ENCODE assay signal across 11 cellular contexts in the genomic region with DNA sequence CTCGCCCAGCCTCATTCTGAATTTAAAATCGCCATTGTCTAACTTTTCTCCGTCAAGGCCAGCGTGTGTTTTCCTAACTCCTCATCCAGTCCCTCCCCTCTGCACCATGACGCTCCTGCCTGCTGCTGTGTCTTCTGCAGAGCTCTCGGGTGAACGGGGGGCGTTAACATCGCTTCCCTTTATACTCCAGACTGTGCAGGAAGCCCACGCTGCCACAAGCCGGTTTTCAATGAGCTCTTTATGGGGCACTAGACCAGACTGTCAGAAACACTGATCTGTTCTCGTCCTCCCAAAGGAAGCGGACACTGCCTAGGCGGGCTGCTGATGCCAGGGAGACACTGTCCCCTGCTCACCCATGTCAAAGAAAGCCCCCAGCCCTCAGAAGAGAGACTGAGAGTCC. TPM values are rescaled to one million over a fixed set of nuclear protein-coding genes. Genes with fewer than 3 reads are reported as not detected.
A peak's percentile ranks its signal among the peaks of the same experiment; 100 is the strongest.
DNase-seq lines count a peak whose midpoint lies in the region; ATAC-seq and TF ChIP-seq lines count a peak whose summit lies in the region.
"Had no signal": no experiment of that assay in that cellular context is flagged by ENCODE, and none has a peak within 500 bp of the region (broad histone marks: within the 10 kb centered on the region; RNA-seq: fewer than 3 reads in every experiment).

No MANE protein-coding gene starts in this region.

- H3K27ac ChIP-seq in DND-41 (ENCODE audit: low read length) (no peak overlapping the region), mesenchymal stem cell (ENCODE audit: low read length, poor library complexity, severe bottlenecking) (no peak overlapping the region), osteoblast (ENCODE audit: low read depth, low read length) (no peak overlapping the region)
- H3K27ac ChIP-seq: tibial artery had no signal

- ATAC-seq in DND-41 (ENCODE audit: insufficient read depth, low read depth) (peak; percentile 67; the same call in 1 of the 3 replicates), HG02973 (IDR thresholded peaks at IDR 0.05; ENCODE audit: unreplicated experiment) (peak; percentile 3)

- H3K4me1 ChIP-seq in DND-41 (ENCODE audit: insufficient read depth, low read length) = no peaks in the 10 kb centered on the region
- peaks cover 10% of the 10 kb centered on the region for H3K4me1 ChIP-seq in mesenchymal stem cell (ENCODE audit: control insufficient read depth, insufficient read depth, low read depth, low read length)
- H3K4me1 ChIP-seq in osteoblast (ENCODE audit: insufficient read depth, low read length) = peaks cover 3% of the 10 kb centered on the region
- H3K4me1 ChIP-seq: tibial artery had no signal

- H3K4me3 ChIP-seq in DND-41 (ENCODE audit: low read depth in 1 of 2, low read length in 2 of 2) (no peak overlapping the region), mesenchymal stem cell (ENCODE audit: insufficient read depth in 1 of 2, low read depth in 1 of 2, low read length in 2 of 2) (no peak overlapping the region), osteoblast (ENCODE audit: insufficient read depth, low read length) (no peak overlapping the region)
- H3K4me3 ChIP-seq: tibial artery had no signal

- H3K9me3 ChIP-seq in DND-41 (ENCODE audit: insufficient read depth, low read length, severe bottlenecking) = no peaks in the 10 kb centered on the region
- H3K9me3 ChIP-seq in mesenchymal stem cell (ENCODE audit: control insufficient read depth, low read length) = no peaks in the 10 kb centered on the region
- no peaks in the 10 kb centered on the region for H3K9me3 ChIP-seq in osteoblast (ENCODE audit: low read depth, low read length)
- H3K9me3 ChIP-seq: tibial artery had no signal

- 75% methylated on average over 14 of the region's 14 CpGs for WGBS in mesenchymal stem cell

- no peak overlapping the region for H2BK15ac ChIP-seq in mesenchymal stem cell (ENCODE audit: low read depth, poor library complexity, severe bottlenecking)

- H3K9ac ChIP-seq in DND-41 (ENCODE audit: low read depth, low read length) (no peak overlapping the region), mesenchymal stem cell (ENCODE audit: low read length) (no peak overlapping the region)

- H3K36me3 ChIP-seq in DND-41 (ENCODE audit: insufficient read depth, low read length) (no peaks in the 10 kb centered on the region), mesenchymal stem cell (ENCODE audit: control insufficient read depth in 1 of 2, insufficient read depth in 2 of 2, low read depth in 1 of 2, low read length in 2 of 2) (peaks cover 0 to 58% of the 10 kb centered on the region in 2 experiments), osteoblast (ENCODE audit: insufficient read depth, low read length) (no peaks in the 10 kb centered on the region)

- H3K27me3 ChIP-seq in DND-41 (ENCODE audit: insufficient read depth, low read length, poor library complexity) (no peaks in the 10 kb centered on the region), mesenchymal stem cell (ENCODE audit: control insufficient read depth in 1 of 2, insufficient read depth in 1 of 2, low read length in 2 of 2) (peaks cover 0 to 12% of the 10 kb centered on the region in 2 experiments), osteoblast (ENCODE audit: insufficient read depth, low read length) (no peaks in the 10 kb centered on the region)
- H3K27me3 ChIP-seq: tibial artery had no signal

- DNase-seq in DND-41 = no peak
- DNase-seq in SK-MEL-5 (ENCODE audit: low read depth, low spot score) = peak; percentile 62
- DNase-seq in mesenchymal stem cell = no peak
- no peak for DNase-seq in NCI-H748 (lab: John Stamatoyannopoulos, UW; ENCODE audit: unreplicated experiment)
- no peak for DNase-seq in activated naive CD4-positive, alpha-beta T cell (lab: John Stamatoyannopoulos, UW)
- DNase-seq in osteoblast (ENCODE audit: insufficient read length, low spot score, missing footprints) = no peak
- no peak for DNase-seq in SKM-1 treated with dmso at 0.1 percent for 144 hours (lab: John Stamatoyannopoulos, UW; ENCODE audit: unreplicated experiment)
- DNase-seq: activated gamma-delta T cell, tibial artery had no signal

- H2BK12ac ChIP-seq in mesenchymal stem cell (ENCODE audit: low read length in 2 of 2) = peak overlapping the region in 1 of 2 experiments; percentile 1

- H3K79me2 ChIP-seq in DND-41 (ENCODE audit: insufficient read depth, low read length) (no peaks in the 10 kb centered on the region), osteoblast (ENCODE audit: insufficient read depth, low read length) (no peaks in the 10 kb centered on the region)

- H2AFZ ChIP-seq in DND-41 (ENCODE audit: low read depth, low read length) = no peak overlapping the region
- no peak overlapping the region for H2AFZ ChIP-seq in mesenchymal stem cell (ENCODE audit: low read depth, low read length)
- no peak overlapping the region for H2AFZ ChIP-seq in osteoblast (ENCODE audit: low read length)

- no peak overlapping the region for H3K14ac ChIP-seq in mesenchymal stem cell (ENCODE audit: low read length in 2 of 2)

- in situ Hi-C loops in SK-MEL-5 (cut with HindIII; ENCODE audit: low pct_unique_long_range_greater_than_20kb, low sequenced_read_pairs) = no loop called here

- H4K8ac ChIP-seq in mesenchymal stem cell (ENCODE audit: low read length) = peak overlapping the region; percentile 7

- H3K23ac ChIP-seq in mesenchymal stem cell (ENCODE audit: low read length in 2 of 2) = no peak overlapping the region

- H2BK5ac ChIP-seq in mesenchymal stem cell (ENCODE audit: low read depth, low read length, poor library complexity, severe bottlenecking) = no peak overlapping the region

- no peak overlapping the region for H4K91ac ChIP-seq in mesenchymal stem cell (ENCODE audit: low read length)

- no peak for TF ChIP-seq CTCF in DND-41 (IDR thresholded peaks at IDR 0.05; ENCODE audit: borderline replicate concordance, extremely low read depth, low read length, poor library complexity, severe bottlenecking)
- no peak for TF ChIP-seq CTCF in osteoblast (IDR thresholded peaks at IDR 0.05; ENCODE audit: extremely low read depth, low read depth, low read length)

- no peaks in the 10 kb centered on the region for H4K20me1 ChIP-seq in DND-41 (ENCODE audit: insufficient read depth, low read length)
- no peaks in the 10 kb centered on the region for H4K20me1 ChIP-seq in osteoblast (ENCODE audit: insufficient read depth, low read length)

- no peak overlapping the region for H2AK5ac ChIP-seq in mesenchymal stem cell (ENCODE audit: low read length, severe bottlenecking)

- H2BK120ac ChIP-seq in mesenchymal stem cell (ENCODE audit: low read depth, low read length) = no peak overlapping the region

- peak overlapping the region in 1 of 2 experiments; percentile 54 for H3K18ac ChIP-seq in mesenchymal stem cell (ENCODE audit: low read depth in 1 of 2, low read length in 2 of 2)

- peak overlapping the region in 1 of 2 experiments; percentile 40 for H3K4ac ChIP-seq in mesenchymal stem cell (ENCODE audit: low read depth in 1 of 2, low read length in 2 of 2)

- H3K4me2 ChIP-seq in DND-41 (ENCODE audit: insufficient read depth, low read length) = no peak overlapping the region
- no peak overlapping the region for H3K4me2 ChIP-seq in mesenchymal stem cell (ENCODE audit: low read length, poor library complexity, severe bottlenecking)
- H3K4me2 ChIP-seq in osteoblast (ENCODE audit: insufficient read depth, low read length) = no peak overlapping the region

- H3K79me1 ChIP-seq in mesenchymal stem cell (replicated peaks; ENCODE audit: low read length, poor library complexity, severe bottlenecking) = no peaks in the 10 kb centered on the region

RNA-seq across cellular contexts. Expression of a gene that starts 13.3 kb away (rescaled TPM):
- not detected in 2 replicates for total RNA-seq in SK-MEL-5 (2014; rRNA removed; shearing (Covaris generic))
- not detected in 2 replicates for polyA plus RNA-seq in SK-MEL-5 (2015; cell fraction: cytosol; rRNA removed)
- 0.88 TPM in 1 of 2 replicates, not detected in the other for polyA plus RNA-seq in SK-MEL-5 (2015; cell fraction: nucleus; rRNA removed)
- 0.03 TPM for polyA plus RNA-seq in mesenchymal stem cell (2013, experiment 1 of 2)
- 0.01 TPM for polyA plus RNA-seq in mesenchymal stem cell (2013, experiment 2 of 2)
- total RNA-seq in osteoblast = not detected in 2 replicates
- total RNA-seq: H1 had no signal

RNA-seq across cellular contexts. Expression of a gene that starts 20.5 kb away (rescaled TPM):
- total RNA-seq in SK-MEL-5 (2014; rRNA removed; shearing (Covaris generic)) = 25.0 and 28.6 TPM in 2 replicates
- 75.0 and 78.8 TPM in 2 replicates for polyA plus RNA-seq in SK-MEL-5 (2015; cell fraction: cytosol; rRNA removed)
- 64.9 and 68.7 TPM in 2 replicates for polyA plus RNA-seq in SK-MEL-5 (2015; cell fraction: nucleus; rRNA removed)
- polyA plus RNA-seq in mesenchymal stem cell (2013, experiment 1 of 2) = 19.9 TPM
- polyA plus RNA-seq in mesenchymal stem cell (2013, experiment 2 of 2) = 18.4 TPM
- total RNA-seq in osteoblast = 7.1 and 8.3 TPM in 2 replicates

RNA-seq across cellular contexts. Expression of a gene that starts 27.7 kb away (rescaled TPM):
- total RNA-seq in SK-MEL-5 (2014; rRNA removed; shearing (Covaris generic)) = 30.7 and 36.4 TPM in 2 replicates
- polyA plus RNA-seq in SK-MEL-5 (2015; cell fraction: cytosol; rRNA removed) = 44.4 and 56.8 TPM in 2 replicates
- polyA plus RNA-seq in SK-MEL-5 (2015; cell fraction: nucleus; rRNA removed) = 99.5 and 103 TPM in 2 replicates
- polyA plus RNA-seq in mesenchymal stem cell (2013, experiment 1 of 2) = 7.8 TPM
- polyA plus RNA-seq in mesenchymal stem cell (2013, experiment 2 of 2) = 6.8 TPM
- 17.7 and 19.5 TPM in 2 replicates for total RNA-seq in osteoblast

RNA-seq across cellular contexts. Expression of a gene that starts 56.8 kb away (rescaled TPM):
- 122 TPM in 2 replicates for total RNA-seq in SK-MEL-5 (2014; rRNA removed; shearing (Covaris generic))
- polyA plus RNA-seq in SK-MEL-5 (2015; cell fraction: cytosol; rRNA removed) = 107 and 128 TPM in 2 replicates
- polyA plus RNA-seq in SK-MEL-5 (2015; cell fraction: nucleus; rRNA removed) = 37.9 and 41.4 TPM in 2 replicates
- polyA plus RNA-seq in mesenchymal stem cell (2013, experiment 1 of 2) = 313 TPM
- polyA plus RNA-seq in mesenchymal stem cell (2013, experiment 2 of 2) = 315 TPM
- 39.1 and 74.0 TPM in 2 replicates for total RNA-seq in osteoblast

RNA-seq across cellular contexts. Expression of a gene that starts 59.2 kb away (rescaled TPM):
- 15.8 and 18.8 TPM in 2 replicates for total RNA-seq in SK-MEL-5 (2014; rRNA removed; shearing (Covaris generic))
- polyA plus RNA-seq in SK-MEL-5 (2015; cell fraction: cytosol; rRNA removed) = 12.2 and 13.3 TPM in 2 replicates
- 32.9 and 49.6 TPM in 2 replicates for polyA plus RNA-seq in SK-MEL-5 (2015; cell fraction: nucleus; rRNA removed)
- 13.5 TPM for polyA plus RNA-seq in mesenchymal stem cell (2013, experiment 1 of 2)
- 14.0 TPM for polyA plus RNA-seq in mesenchymal stem cell (2013, experiment 2 of 2)
- 4.0 and 5.3 TPM in 2 replicates for total RNA-seq in osteoblast
